In the genomic region with DNA sequence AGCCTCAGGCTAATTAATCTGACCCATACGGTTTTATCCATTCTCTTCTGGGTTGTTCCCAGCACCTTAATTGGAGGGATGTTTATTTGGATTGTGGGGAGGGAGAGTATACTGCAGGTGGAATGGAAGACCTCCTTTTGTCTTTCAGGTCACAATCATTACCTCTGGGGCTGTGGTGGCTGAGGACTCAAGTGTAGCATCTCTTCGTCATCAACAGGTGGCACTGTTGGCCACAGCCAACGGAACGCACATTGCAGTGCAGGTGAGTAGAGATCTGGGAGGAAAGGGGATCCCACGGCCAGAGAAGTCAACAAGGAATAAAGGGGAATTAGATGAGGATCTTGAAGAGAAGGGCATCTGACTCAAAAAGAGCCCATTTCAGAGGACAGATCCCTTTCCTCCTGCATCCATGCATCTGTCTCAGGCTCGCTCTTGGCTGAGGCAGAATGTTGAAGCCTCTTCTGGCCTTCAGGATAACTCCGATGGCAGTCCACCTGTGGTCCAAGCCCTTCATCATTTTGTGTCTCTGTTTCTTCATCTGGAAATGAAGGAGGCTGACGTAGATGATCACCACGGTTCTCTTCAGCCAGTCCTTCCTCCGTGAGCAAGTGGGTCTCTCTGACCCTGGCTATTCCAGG, we compare ENCODE assay signal across 8 cellular contexts. TPM values are rescaled to one million over a fixed set of nuclear protein-coding genes. Genes with fewer than 3 reads are reported as not detected.
A peak's percentile ranks its signal among the peaks of the same experiment; 100 is the strongest.
DNase-seq lines count a peak whose midpoint lies in the region; ATAC-seq, FAIRE-seq and TF ChIP-seq lines count a peak whose summit lies in the region.

No MANE protein-coding gene starts in this region.

- CTCF ChIA-PET in CD8-positive, alpha-beta memory T cell (lab: Charles Lee) = interaction anchor here (1.1 to 13.7 kb wide), 6 partner anchors 9 to 443 kb away, joined by 3 to 295 read pairs (median 4); partner anchors contain the start of gene FANCE

- WGBS in iPS DF 6.9 (ENCODE audit: insufficient coverage, insufficient read length) = no CpG with 5 or more reads among the region's 10 CpGs

- peak overlapping the region in 2 of 7 donors; percentile 7 to 49 for H3K4me3 Mint-ChIP-seq in CD8-positive, alpha-beta memory T cell

- H3K9me3 ChIP-seq in CD8-positive, alpha-beta memory T cell (ENCODE audit: low read length) = no peaks in the 10 kb centered on the region
- no peaks in the 10 kb centered on the region for H3K9me3 ChIP-seq in ascending aorta
- no peaks in the 10 kb centered on the region for H3K9me3 ChIP-seq in iPS DF 6.9 (ENCODE audit: control insufficient read depth, insufficient read depth, low read length)

- no peak overlapping the region for H3K4me3 ChIP-seq in CD8-positive, alpha-beta memory T cell (ENCODE audit: low read length)
- H3K4me3 ChIP-seq in ascending aorta (no peak overlapping the region), iPS DF 6.9 (ENCODE audit: low read length) (no peak overlapping the region)

- intact Hi-C loops in ascending aorta (cut with DNase I) = loop anchor here (5.0 kb wide), 1 partner anchor 33 kb away; no protein-coding TSS in a partner anchor

- POLR2A ChIA-PET in CD8-positive, alpha-beta memory T cell (lab: Charles Lee) = interaction anchor here (0.9 kb wide), 1 partner anchor 203 kb away, joined by 3 read pairs; no protein-coding TSS in a partner anchor

- FAIRE-seq in RCC 7860 (lab: Jason Lieb, UNC) = no peak

- no peak for ATAC-seq in HG02840 (IDR thresholded peaks at IDR 0.05; ENCODE audit: low FRiP score, unreplicated experiment)

- peaks cover 17% of the 10 kb centered on the region for H3K36me3 ChIP-seq in CD8-positive, alpha-beta memory T cell (ENCODE audit: insufficient read depth, low read length)
- H3K36me3 ChIP-seq in ascending aorta (peaks cover 49 to 58% of the 10 kb centered on the region in 2 donors), iPS DF 6.9 (ENCODE audit: control insufficient read depth, insufficient read depth, low read length) (peaks cover 11% of the 10 kb centered on the region)

- H3K27me3 Mint-ChIP-seq in CD8-positive, alpha-beta memory T cell = no peaks in the 10 kb centered on the region

- no peaks in the 10 kb centered on the region for H3K27me3 ChIP-seq in CD8-positive, alpha-beta memory T cell (ENCODE audit: insufficient read depth, low read length, poor library complexity, severe bottlenecking)
- H3K27me3 ChIP-seq in ascending aorta (no peaks in the 10 kb centered on the region), iPS DF 6.9 (ENCODE audit: control insufficient read depth, insufficient read depth, low read length) (no peaks in the 10 kb centered on the region)

- peaks cover 14% of the 10 kb centered on the region for H3K4me1 ChIP-seq in CD8-positive, alpha-beta memory T cell (ENCODE audit: insufficient read depth, low read length)
- H3K4me1 ChIP-seq in ascending aorta (peaks cover 0 to 3% of the 10 kb centered on the region in 2 donors), iPS DF 6.9 (ENCODE audit: control insufficient read depth, insufficient read depth, low read length) (peaks cover 7% of the 10 kb centered on the region)

- no peak overlapping the region for H3K27ac ChIP-seq in CD8-positive, alpha-beta memory T cell (ENCODE audit: low read depth, low read length)
- no peak overlapping the region for H3K27ac ChIP-seq in ascending aorta
- H3K27ac ChIP-seq in iPS DF 6.9 (ENCODE audit: low read length) = no peak overlapping the region

- peaks cover 16 to 21% (median 18%) of the 10 kb centered on the region in 3 donors for H3K4me1 Mint-ChIP-seq in CD8-positive, alpha-beta memory T cell

- DNase-seq in CD8-positive, alpha-beta memory T cell = peak in 4 of 5 donors; percentile 36 to 67 (median 42)
- peak; percentile 22 for DNase-seq in HK-2 (ENCODE audit: unreplicated experiment)
- peak; percentile 24 for DNase-seq in RCC 7860 (ENCODE audit: low spot score)
- DNase-seq in ascending aorta (ENCODE audit: low spot score in 2 of 2) = no peak
- DNase-seq in iPS DF 6.9 (ENCODE audit: low read depth, low spot score) = peak; percentile 66
- peak; percentile 19 for DNase-seq in stimulated activated CD8-positive, alpha-beta memory T cell treated with anti-CD3 and anti-CD28 coated beads, Interleukin-4, amount 100 ng/mL, for 24 hours (ENCODE audit: low read depth)
- DNase-seq in NK-92 (lab: John Stamatoyannopoulos, UW; ENCODE audit: unreplicated experiment) = no peak

- TF ChIP-seq CTCF in ascending aorta (IDR thresholded peaks at IDR 0.05) = peak; percentile 40 to 62 (median 40)

- peaks cover 0 to 78% (median 12%) of the 10 kb centered on the region in 3 donors for H3K36me3 Mint-ChIP-seq in CD8-positive, alpha-beta memory T cell

- no peaks in the 10 kb centered on the region for H3K9me3 Mint-ChIP-seq in CD8-positive, alpha-beta memory T cell

- peak overlapping the region; percentile 0 to 97 (median 33) for H3K27ac Mint-ChIP-seq in CD8-positive, alpha-beta memory T cell

RNA-seq across cellular contexts. Expression of gene DEF6, which starts 3.2 kb away (rescaled TPM):
- 10 to 100 TPM; 71.2 to 73.0 TPM for total RNA-seq in CD8-positive, alpha-beta memory T cell
- polyA plus RNA-seq in CD8-positive, alpha-beta memory T cell = 183 TPM
- total RNA-seq in ascending aorta = 20.1 TPM

RNA-seq across cellular contexts. Expression of gene ZNF76, which starts 34.9 kb away (rescaled TPM):
- total RNA-seq in CD8-positive, alpha-beta memory T cell = 10 to 100 TPM; 31.3 to 35.2 TPM
- 33.6 TPM for polyA plus RNA-seq in CD8-positive, alpha-beta memory T cell
- 55.7 TPM for total RNA-seq in ascending aorta

RNA-seq across cellular contexts. Expression of gene PPARD, which starts 47.9 kb away (rescaled TPM):
- total RNA-seq in CD8-positive, alpha-beta memory T cell = 10 to 100 TPM; 14.8 to 16.2 TPM
- polyA plus RNA-seq in CD8-positive, alpha-beta memory T cell = 7.7 TPM
- 21.1 TPM for total RNA-seq in ascending aorta

Comparison
In these comparisons a context has a peak if more than half of its experiments do, and no peak if none do; other contexts are left out.
1. DNase-seq: peak in CD8-positive, alpha-beta memory T cell (4 of 5), HK-2 (single experiment), RCC 7860 (single experiment), iPS DF 6.9 (single experiment) and stimulated activated CD8-positive, alpha-beta memory T cell treated with anti-CD3 and anti-CD28 coated beads, Interleukin-4, amount 100 ng/mL, for 24 hours (single experiment); none in ascending aorta (0 of 2) and NK-92 (single experiment).